Comparison of ENCODE assay signal across 16 cellular contexts in genomic region chr12:43009866-43010265, GRCh38.
DNase-seq lines count a peak whose midpoint lies in the region; TF ChIP-seq lines count a peak whose summit lies in the region.
"Had no signal": no experiment of that assay in that cellular context is flagged by ENCODE, and none has a peak within 500 bp of the region (broad histone marks: within the 10 kb centered on the region; RNA-seq: fewer than 3 reads in every experiment).

No MANE protein-coding gene starts in this region.

- no peak overlapping the region for H3K4me3 ChIP-seq in HUES64 (ENCODE audit: low read length)
- no peak overlapping the region for H3K4me3 ChIP-seq in fibroblast of villous mesenchyme (ENCODE audit: low read depth, low read length)
- H3K4me3 ChIP-seq: GM23248 had no signal

- no peaks in the 10 kb centered on the region for H3K36me3 ChIP-seq in HUES64 (ENCODE audit: insufficient read depth, low read length)

- H3K27ac ChIP-seq in HUES64 (ENCODE audit: low read depth, low read length), result peak overlapping the region; percentile 15; the same call in 1 of the 2 replicates
- H3K27ac ChIP-seq: C4-2B, GM23248, HL-60 had no signal

- 0 out of 2 replicates have a peak, but pooled peaks cover 6% of the 10 kb centered on the region for H3K9me3 ChIP-seq in HUES64 (ENCODE audit: insufficient read depth, low read depth, low read length)

- H3K9ac ChIP-seq in HUES64 (ENCODE audit: low read depth, low read length), result no peak overlapping the region
- H3K9ac ChIP-seq: GM23248 had no signal

- H3K4me1 ChIP-seq in HUES64 (ENCODE audit: insufficient read depth, low read length), result peaks cover 29% of the 10 kb centered on the region

- TF ChIP-seq CTCF in fibroblast of villous mesenchyme (IDR thresholded peaks at IDR 0.05; ENCODE audit: insufficient read depth, low read depth, low read length) (no peak), GM10266 (IDR thresholded peaks at IDR 0.05; ENCODE audit: control insufficient read depth, insufficient read depth, low read depth, missing control alignments) (no peak)

- DNase-seq in fibroblast of villous mesenchyme (ENCODE audit: low read depth) (peak; percentile 56), medulla oblongata (ENCODE audit: extremely low spot score) (peak; percentile 7), anterior cingulate cortex (lab: John Stamatoyannopoulos, UW) (no peak), COLO829 (ENCODE audit: low spot score) (no peak), GM10266 (ENCODE audit: extremely low spot score) (no peak), NCI-H69 (lab: John Stamatoyannopoulos, UW) (no peak)
- DNase-seq: AML-193; CD4-positive, alpha-beta T cell; DND-41; EL; GM23248; HCEC 1CT; KBM-7 had no signal

- no peaks in the 10 kb centered on the region for H3K27me3 ChIP-seq in HUES64 (ENCODE audit: insufficient read depth, low read length)

Comparison
In these comparisons a context has a peak if more than half of its experiments do, and no peak if none do; other contexts are left out.
1. DNase-seq: peak in fibroblast of villous mesenchyme (single experiment) and medulla oblongata (single experiment); none in anterior cingulate cortex (0 of 58), COLO829 (single experiment), GM10266 (single experiment) and NCI-H69 (single experiment).